3 cellular contexts compared by ENCODE assay signal in the genomic region with DNA sequence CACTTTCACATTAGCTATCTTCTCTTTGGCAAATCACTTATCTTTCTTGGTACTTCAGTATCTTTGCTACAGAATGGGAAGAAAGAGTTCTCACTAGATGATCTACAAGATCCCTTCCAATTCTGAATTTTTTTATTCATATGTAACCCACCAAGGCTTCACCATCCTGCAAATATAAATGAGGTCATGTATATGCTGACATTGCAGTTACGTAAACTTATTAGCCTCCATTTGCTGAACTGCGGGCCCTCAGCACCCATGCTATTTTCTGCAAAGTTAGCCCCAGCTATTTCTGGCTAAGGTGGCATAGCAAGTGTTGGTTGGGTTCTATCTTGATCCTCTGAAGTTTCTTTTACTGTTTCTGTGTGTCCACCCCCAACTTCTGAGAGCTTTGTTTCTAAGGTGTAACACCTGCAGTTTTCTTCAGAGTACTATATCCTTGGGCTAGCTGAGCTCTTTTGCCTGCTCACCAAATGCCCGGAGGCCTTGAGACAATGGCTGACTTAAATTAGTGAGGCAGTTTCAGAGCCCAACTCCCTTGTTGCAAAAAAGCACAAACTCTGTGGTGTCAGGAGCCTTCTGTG.
TF ChIP-seq lines count a peak whose summit lies in the region.

No MANE protein-coding gene starts in this region.

TF ChIP-seq in A549, 52 proteins besides CTCF, POLR2A, EP300 and RAD21:
- no peak for TF ChIP-seq MYC (IDR thresholded peaks at IDR 0.05; ENCODE audit: borderline replicate concordance, low read length)
- TF ChIP-seq MAFK (IDR thresholded peaks at IDR 0.05; ENCODE audit: partially characterized antibody) = peak; percentile 91

TF ChIP-seq in HCT116, 20 proteins besides CTCF, POLR2A, EP300 and RAD21:
- TF ChIP-seq CBX3 (IDR thresholded peaks at IDR 0.05; ENCODE audit: low read depth) (0 out of 2 replicates have a peak, but pooled peaks have one; percentile 2), TCF7L2 (IDR thresholded peaks at IDR 0.05; ENCODE audit: borderline replicate concordance, extremely low read depth, insufficient read depth, insufficient read length) (no peak)

TF ChIP-seq in K562, 482 proteins besides CTCF, POLR2A, EP300 and RAD21:
- TF ChIP-seq ZNF197 (CRISPR knock-in tag; IDR thresholded peaks at IDR 0.05; ENCODE audit: low read depth) (no peak), MCM3 (IDR thresholded peaks at IDR 0.05) (no peak), ZNF316 (IDR thresholded peaks at IDR 0.05) (peak; percentile 32; the same call in 1 of the 2 replicates), POLR3A (IDR thresholded peaks at IDR 0.05; ENCODE audit: borderline replicate concordance, extremely low read depth, insufficient read depth, insufficient read length) (no peak), MAFF (IDR thresholded peaks at IDR 0.05; ENCODE audit: low read length) (peak; percentile 33; the same call in 1 of the 2 replicates), ZNF324 (CRISPR knock-in tag; IDR thresholded peaks at IDR 0.05) (no peak), MAFG (tag; conservative IDR thresholded peaks at IDR 0.05) (0 out of 2 replicates have a peak, but pooled peaks have one; percentile 14)
